In genomic region chr4:72076562-72076961, GRCh38 we compare ENCODE assay signal across 22 cellular contexts. TPM values are rescaled to one million over a fixed set of nuclear protein-coding genes. Genes with fewer than 3 reads are reported as not detected.
A peak's percentile ranks its signal among the peaks of the same experiment; 100 is the strongest.
DNase-seq lines count a peak whose midpoint lies in the region; ATAC-seq, FAIRE-seq and TF ChIP-seq lines count a peak whose summit lies in the region.
"Had no signal": no experiment of that assay in that cellular context is flagged by ENCODE, and none has a peak within 500 bp of the region (broad histone marks: within the 10 kb centered on the region; RNA-seq: fewer than 3 reads in every experiment).

No MANE protein-coding gene starts in this region.

- TF ChIP-seq CTCF in astrocyte (IDR thresholded peaks at IDR 0.05; ENCODE audit: insufficient read depth, low read depth, low read length) (no peak), fibroblast of villous mesenchyme (IDR thresholded peaks at IDR 0.05; ENCODE audit: insufficient read depth, low read depth, low read length) (no peak), smooth muscle cell (IDR thresholded peaks at IDR 0.05; ENCODE audit: borderline replicate concordance, insufficient read depth, poor library complexity, severe bottlenecking) (no peak), WERI-Rb-1 (IDR thresholded peaks at IDR 0.05; ENCODE audit: low read depth, low read length) (no peak), sigmoid colon (IDR thresholded peaks at IDR 0.05) (no peak)

- H2AFZ ChIP-seq in astrocyte (ENCODE audit: low read depth, low read length), result no peak overlapping the region
- no peak overlapping the region for H2AFZ ChIP-seq in smooth muscle cell (ENCODE audit: low read depth)

- no peak overlapping the region for H3K4me3 Mint-ChIP-seq in astrocyte (ENCODE audit: unreplicated experiment)

- no peak overlapping the region for H3K4me3 ChIP-seq in astrocyte (ENCODE audit: insufficient read depth, low read depth, low read length)
- no peak overlapping the region for H3K4me3 ChIP-seq in fibroblast of villous mesenchyme (ENCODE audit: low read depth, low read length)
- H3K4me3 ChIP-seq in smooth muscle cell, result no peak overlapping the region
- no peak overlapping the region for H3K4me3 ChIP-seq in WERI-Rb-1 (ENCODE audit: low read depth, low read length)
- no peak overlapping the region for H3K4me3 ChIP-seq in sigmoid colon
- H3K4me3 ChIP-seq: BLaER1, body of pancreas, left ventricle myocardium inferior, ovary, tibial nerve had no signal

- peaks cover 14% of the 10 kb centered on the region for H3K4me1 Mint-ChIP-seq in astrocyte (ENCODE audit: low read depth, unreplicated experiment)

- intact Hi-C loops in sigmoid colon (cut with DNase I), result no loop called here

- no peak for TF ChIP-seq EP300 in sigmoid colon (IDR thresholded peaks at IDR 0.05)

- no peaks in the 10 kb centered on the region for H3K9me3 Mint-ChIP-seq in astrocyte (ENCODE audit: unreplicated experiment)

- H3K36me3 ChIP-seq in astrocyte (ENCODE audit: insufficient read depth, low read length) (no peaks in the 10 kb centered on the region), smooth muscle cell (ENCODE audit: low read depth) (no peaks in the 10 kb centered on the region), WERI-Rb-1 (no peaks in the 10 kb centered on the region), sigmoid colon (no peaks in the 10 kb centered on the region)
- H3K36me3 ChIP-seq: BLaER1, left ventricle myocardium inferior, ovary, tibial nerve had no signal

- no peaks in the 10 kb centered on the region for H3K27me3 ChIP-seq in astrocyte (ENCODE audit: insufficient read depth, low read length)
- no peaks in the 10 kb centered on the region for H3K27me3 ChIP-seq in smooth muscle cell (ENCODE audit: low read depth)
- no peaks in the 10 kb centered on the region for H3K27me3 ChIP-seq in WERI-Rb-1 (ENCODE audit: insufficient read depth, low read depth, severe bottlenecking)
- H3K27me3 ChIP-seq in sigmoid colon, result no peaks in the 10 kb centered on the region
- H3K27me3 ChIP-seq: BLaER1, body of pancreas, ovary, tibial nerve had no signal

- H3K4me1 ChIP-seq in astrocyte (ENCODE audit: insufficient read depth, low read length) (peaks cover 6% of the 10 kb centered on the region), smooth muscle cell (ENCODE audit: low read depth) (no peaks in the 10 kb centered on the region), sigmoid colon (no peaks in the 10 kb centered on the region)
- H3K4me1 ChIP-seq: BLaER1, body of pancreas, left ventricle myocardium inferior, tibial nerve had no signal

- peak overlapping the region; percentile 73 for H3K27ac Mint-ChIP-seq in astrocyte (ENCODE audit: unreplicated experiment)

- H3K27me3 Mint-ChIP-seq in astrocyte (ENCODE audit: low read depth, unreplicated experiment), result no peaks in the 10 kb centered on the region

- ATAC-seq in GM21825 (IDR thresholded peaks at IDR 0.05; ENCODE audit: unreplicated experiment), result no peak
- ATAC-seq: body of pancreas had no signal

- H3K27ac ChIP-seq in astrocyte (ENCODE audit: low read depth, low read length) (peak overlapping the region; percentile 17), smooth muscle cell (ENCODE audit: low read depth) (peak overlapping the region; percentile 45), WERI-Rb-1 (no peak overlapping the region), sigmoid colon (no peak overlapping the region)
- H3K27ac ChIP-seq: BLaER1, body of pancreas, left ventricle myocardium inferior, ovary, tibial nerve had no signal

- no peaks in the 10 kb centered on the region for H3F3A ChIP-seq in smooth muscle cell (ENCODE audit: low read depth)

- H3K4me2 ChIP-seq in astrocyte (ENCODE audit: low read length), result no peak overlapping the region
- H3K4me2 ChIP-seq in smooth muscle cell, result peak overlapping the region; percentile 46
- H3K4me2 ChIP-seq: BLaER1 had no signal

- no peak for FAIRE-seq in astrocyte (lab: Jason Lieb, UNC)
- FAIRE-seq: GM18507, small intestine had no signal

- H3K79me2 ChIP-seq in astrocyte (ENCODE audit: insufficient read depth, low read length) (no peaks in the 10 kb centered on the region), smooth muscle cell (ENCODE audit: low read depth) (no peaks in the 10 kb centered on the region)

- peak; percentile 32 for DNase-seq in HK-2 (ENCODE audit: unreplicated experiment)
- peak; percentile 99 for DNase-seq in astrocyte (ENCODE audit: low read depth)
- peak; percentile 2 for DNase-seq in fibroblast of villous mesenchyme (ENCODE audit: low read depth)
- DNase-seq in smooth muscle cell (lab: John Stamatoyannopoulos, UW; ENCODE audit: unreplicated experiment), result no peak
- DNase-seq in WERI-Rb-1, result no peak
- DNase-seq in sigmoid colon, result no peak
- DNase-seq: activated CD4-positive, alpha-beta T cell treated with anti-CD3 and anti-CD28 coated beads for 4 hours; activated CD8-positive, alpha-beta memory T cell treated with anti-CD3 and anti-CD28 coated beads, Interleukin-2, amount 50 U/mL, for 4 hours; body of pancreas; dermis blood vessel endothelial cell; DMS 273 treated with DMSO at 0.1 percent for 48 hours; Karpas-422; left ventricle myocardium inferior; NCI-H146; NCI-H446; ovary; small intestine; T-helper 9 cell had no signal

- H3K9me3 ChIP-seq in astrocyte (ENCODE audit: insufficient read depth, low read depth, low read length) (no peaks in the 10 kb centered on the region), smooth muscle cell (replicated peaks; ENCODE audit: low read depth) (no peaks in the 10 kb centered on the region), WERI-Rb-1 (ENCODE audit: severe bottlenecking) (no peaks in the 10 kb centered on the region), sigmoid colon (no peaks in the 10 kb centered on the region)
- H3K9me3 ChIP-seq: BLaER1, body of pancreas, left ventricle myocardium inferior, ovary, tibial nerve had no signal

- H3K36me3 Mint-ChIP-seq in astrocyte (ENCODE audit: low read depth, unreplicated experiment), result no peaks in the 10 kb centered on the region

- TF ChIP-seq POLR2A in sigmoid colon (IDR thresholded peaks at IDR 0.05), result no peak

- H4K20me1 ChIP-seq in astrocyte (ENCODE audit: insufficient read depth, low read length), result no peaks in the 10 kb centered on the region
- no peaks in the 10 kb centered on the region for H4K20me1 ChIP-seq in smooth muscle cell (ENCODE audit: low read depth)
- H4K20me1 ChIP-seq: BLaER1 had no signal

- H3K9ac ChIP-seq in astrocyte (ENCODE audit: low read length) (no peak overlapping the region), smooth muscle cell (ENCODE audit: low read depth) (no peak overlapping the region)
- H3K9ac ChIP-seq: BLaER1 had no signal

RNA-seq across cellular contexts. Expression of gene NPFFR2, which starts 44.8 kb away (rescaled TPM):
- total RNA-seq in astrocyte (0.64 and 0.70 TPM in 2 replicates), fibroblast of villous mesenchyme (0.32 and 0.86 TPM in 2 replicates), smooth muscle cell (not detected in 2 replicates), sigmoid colon (not detected)
- polyA plus RNA-seq in smooth muscle cell (0.34 TPM in 1 of 2 replicates, not detected in the other), sigmoid colon (under 1 TPM in 1 of 3 donors, not detected in 2; 0.04 TPM)
- total RNA-seq: body of pancreas, dermis blood vessel endothelial cell, left ventricle myocardium inferior, tibial nerve had no signal
- polyA plus RNA-seq: ovary, small intestine had no signal

Comparison
In these comparisons a context has a peak if more than half of its experiments do, and no peak if none do; other contexts are left out.
1. DNase-seq: peak in HK-2 (single experiment), astrocyte (single experiment) and fibroblast of villous mesenchyme (single experiment); none in smooth muscle cell (single experiment), WERI-Rb-1 (single experiment) and sigmoid colon (single experiment).
2. H3K27ac ChIP-seq: peak in astrocyte (single experiment) and smooth muscle cell (single experiment); none in WERI-Rb-1 (single experiment) and sigmoid colon (0 of 4).